Comparison of ENCODE assay signal across 1 cellular context in the genomic region with DNA sequence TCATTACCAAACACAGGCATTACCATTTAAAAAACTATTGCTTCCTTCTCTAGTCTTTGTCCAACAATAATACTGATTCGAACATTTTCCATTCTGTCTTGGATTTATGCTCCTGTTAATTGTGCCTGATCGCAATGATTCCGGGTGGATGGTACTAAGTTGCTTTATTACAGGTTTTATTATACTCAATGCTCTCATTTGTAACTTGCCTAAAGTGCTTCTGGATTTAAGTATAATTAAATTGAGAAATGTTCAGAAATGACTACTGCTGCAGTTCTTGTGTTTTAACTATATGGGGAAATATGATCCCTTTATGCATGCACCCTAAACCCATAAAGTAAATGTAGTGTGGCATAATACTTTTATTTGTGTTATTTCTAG.
TF ChIP-seq lines count a peak whose summit lies in the region.

No MANE protein-coding gene starts in this region.

TF ChIP-seq in WTC11, 78 proteins besides CTCF, POLR2A, EP300 and RAD21 (continued from another document):
- TF ChIP-seq, protein P1, sequence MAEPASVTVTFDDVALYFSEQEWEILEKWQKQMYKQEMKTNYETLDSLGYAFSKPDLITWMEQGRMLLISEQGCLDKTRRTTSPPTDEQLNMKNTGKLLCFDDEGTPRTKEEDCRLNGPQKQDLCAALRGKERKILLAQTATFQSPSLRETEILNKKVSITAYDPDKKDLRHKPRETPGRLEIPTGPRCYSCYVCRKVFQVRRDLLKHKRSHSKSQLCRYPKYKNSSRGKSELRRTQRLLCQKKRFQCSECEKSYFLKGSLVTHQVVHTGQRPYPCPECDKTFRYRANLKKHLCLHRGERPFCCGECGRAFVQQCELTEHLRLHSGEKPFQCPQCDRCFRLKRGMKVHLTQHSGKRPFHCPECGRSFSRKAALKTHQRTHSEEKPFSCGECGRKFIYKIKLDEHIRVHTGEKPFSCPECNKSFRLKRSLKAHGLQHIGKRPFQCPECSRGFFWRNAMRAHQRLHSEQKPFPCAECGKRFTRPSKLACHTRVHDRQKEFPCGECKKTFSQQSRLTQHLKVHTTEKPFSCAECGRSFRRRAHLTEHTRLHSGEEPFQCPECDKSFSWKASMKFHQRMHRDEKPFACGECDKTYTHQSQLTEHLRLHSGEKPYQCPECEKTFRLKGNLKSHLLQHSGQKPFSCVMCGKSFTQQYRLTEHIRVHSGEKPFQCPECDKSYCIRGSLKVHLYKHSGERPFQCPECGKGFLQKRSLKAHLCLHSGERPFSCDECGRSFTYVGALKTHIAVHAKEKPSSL (CRISPR knock-in tag; conservative IDR thresholded peaks at IDR 0.05): no peak
- TF ChIP-seq ETV6 (CRISPR knock-in tag; IDR thresholded peaks at IDR 0.05) (no peak), JAZF1 (CRISPR knock-in tag; IDR thresholded peaks at IDR 0.05) (no peak), CREM (CRISPR knock-in tag; IDR thresholded peaks at IDR 0.05) (no peak), ZNF671 (CRISPR knock-in tag; IDR thresholded peaks at IDR 0.05) (no peak), NR2C2 (CRISPR knock-in tag; IDR thresholded peaks at IDR 0.05) (no peak), JUN (CRISPR knock-in tag; IDR thresholded peaks at IDR 0.05) (no peak), CREB1 (CRISPR knock-in tag; IDR thresholded peaks at IDR 0.05) (no peak), KAT7 (CRISPR knock-in tag; IDR thresholded peaks at IDR 0.05; ENCODE audit: borderline replicate concordance) (no peak), ESRRA (CRISPR knock-in tag; IDR thresholded peaks at IDR 0.05; ENCODE audit: borderline replicate concordance) (no peak), OVOL2 (CRISPR knock-in tag; IDR thresholded peaks at IDR 0.05; ENCODE audit: borderline replicate concordance) (no peak)
- TF ChIP-seq, protein P2, sequence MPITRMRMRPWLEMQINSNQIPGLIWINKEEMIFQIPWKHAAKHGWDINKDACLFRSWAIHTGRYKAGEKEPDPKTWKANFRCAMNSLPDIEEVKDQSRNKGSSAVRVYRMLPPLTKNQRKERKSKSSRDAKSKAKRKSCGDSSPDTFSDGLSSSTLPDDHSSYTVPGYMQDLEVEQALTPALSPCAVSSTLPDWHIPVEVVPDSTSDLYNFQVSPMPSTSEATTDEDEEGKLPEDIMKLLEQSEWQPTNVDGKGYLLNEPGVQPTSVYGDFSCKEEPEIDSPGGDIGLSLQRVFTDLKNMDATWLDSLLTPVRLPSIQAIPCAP (CRISPR knock-in tag; IDR thresholded peaks at IDR 0.05): no peak
- TF ChIP-seq, protein P3, sequence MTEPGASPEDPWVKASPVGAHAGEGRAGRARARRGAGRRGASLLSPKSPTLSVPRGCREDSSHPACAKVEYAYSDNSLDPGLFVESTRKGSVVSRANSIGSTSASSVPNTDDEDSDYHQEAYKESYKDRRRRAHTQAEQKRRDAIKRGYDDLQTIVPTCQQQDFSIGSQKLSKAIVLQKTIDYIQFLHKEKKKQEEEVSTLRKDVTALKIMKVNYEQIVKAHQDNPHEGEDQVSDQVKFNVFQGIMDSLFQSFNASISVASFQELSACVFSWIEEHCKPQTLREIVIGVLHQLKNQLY (CRISPR knock-in tag; IDR thresholded peaks at IDR 0.05): no peak
- TF ChIP-seq, protein P4, sequence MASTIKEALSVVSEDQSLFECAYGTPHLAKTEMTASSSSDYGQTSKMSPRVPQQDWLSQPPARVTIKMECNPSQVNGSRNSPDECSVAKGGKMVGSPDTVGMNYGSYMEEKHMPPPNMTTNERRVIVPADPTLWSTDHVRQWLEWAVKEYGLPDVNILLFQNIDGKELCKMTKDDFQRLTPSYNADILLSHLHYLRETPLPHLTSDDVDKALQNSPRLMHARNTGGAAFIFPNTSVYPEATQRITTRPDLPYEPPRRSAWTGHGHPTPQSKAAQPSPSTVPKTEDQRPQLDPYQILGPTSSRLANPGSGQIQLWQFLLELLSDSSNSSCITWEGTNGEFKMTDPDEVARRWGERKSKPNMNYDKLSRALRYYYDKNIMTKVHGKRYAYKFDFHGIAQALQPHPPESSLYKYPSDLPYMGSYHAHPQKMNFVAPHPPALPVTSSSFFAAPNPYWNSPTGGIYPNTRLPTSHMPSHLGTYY (CRISPR knock-in tag; IDR thresholded peaks at IDR 0.05): no peak
- TF ChIP-seq, protein P5, sequence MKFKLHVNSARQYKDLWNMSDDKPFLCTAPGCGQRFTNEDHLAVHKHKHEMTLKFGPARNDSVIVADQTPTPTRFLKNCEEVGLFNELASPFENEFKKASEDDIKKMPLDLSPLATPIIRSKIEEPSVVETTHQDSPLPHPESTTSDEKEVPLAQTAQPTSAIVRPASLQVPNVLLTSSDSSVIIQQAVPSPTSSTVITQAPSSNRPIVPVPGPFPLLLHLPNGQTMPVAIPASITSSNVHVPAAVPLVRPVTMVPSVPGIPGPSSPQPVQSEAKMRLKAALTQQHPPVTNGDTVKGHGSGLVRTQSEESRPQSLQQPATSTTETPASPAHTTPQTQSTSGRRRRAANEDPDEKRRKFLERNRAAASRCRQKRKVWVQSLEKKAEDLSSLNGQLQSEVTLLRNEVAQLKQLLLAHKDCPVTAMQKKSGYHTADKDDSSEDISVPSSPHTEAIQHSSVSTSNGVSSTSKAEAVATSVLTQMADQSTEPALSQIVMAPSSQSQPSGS (CRISPR knock-in tag; IDR thresholded peaks at IDR 0.05; ENCODE audit: borderline replicate concordance, low read depth): no peak
- TF ChIP-seq, protein P6, sequence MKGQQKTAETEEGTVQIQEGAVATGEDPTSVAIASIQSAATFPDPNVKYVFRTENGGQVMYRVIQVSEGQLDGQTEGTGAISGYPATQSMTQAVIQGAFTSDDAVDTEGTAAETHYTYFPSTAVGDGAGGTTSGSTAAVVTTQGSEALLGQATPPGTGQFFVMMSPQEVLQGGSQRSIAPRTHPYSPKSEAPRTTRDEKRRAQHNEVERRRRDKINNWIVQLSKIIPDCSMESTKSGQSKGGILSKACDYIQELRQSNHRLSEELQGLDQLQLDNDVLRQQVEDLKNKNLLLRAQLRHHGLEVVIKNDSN (CRISPR knock-in tag; IDR thresholded peaks at IDR 0.05): no peak
